In genomic region chr3:101685050-101685400, GRCh38 we compare ENCODE assay signal across 1 cellular context.
TF ChIP-seq lines count a peak whose summit lies in the region.

No MANE protein-coding gene starts in this region.

TF ChIP-seq in SK-N-SH treated with all-trans-retinoic acid at 6 μM for 48 hours, 23 proteins besides CTCF, POLR2A, EP300 and RAD21 (continued from another document):
- TF ChIP-seq CREB5 (CRISPR knock-in tag; IDR thresholded peaks at IDR 0.05; ENCODE audit: low read depth), result no peak
- TF ChIP-seq TOX (CRISPR knock-in tag; IDR thresholded peaks at IDR 0.05; ENCODE audit: borderline replicate concordance), result no peak
- TF ChIP-seq ISL1 (CRISPR knock-in tag; IDR thresholded peaks at IDR 0.05), result no peak
- TF ChIP-seq ZFP30 (CRISPR knock-in tag; IDR thresholded peaks at IDR 0.05), result no peak
- no peak for TF ChIP-seq OSR1 (CRISPR knock-in tag; IDR thresholded peaks at IDR 0.05)
- no peak for TF ChIP-seq RARB (CRISPR knock-in tag; IDR thresholded peaks at IDR 0.05)
- TF ChIP-seq CSDC2 (CRISPR knock-in tag; IDR thresholded peaks at IDR 0.05), result no peak
- no peak for TF ChIP-seq ZNF565 (CRISPR knock-in tag; conservative IDR thresholded peaks at IDR 0.05; ENCODE audit: low read depth)
- no peak for TF ChIP-seq ZFP3 (CRISPR knock-in tag; IDR thresholded peaks at IDR 0.05)
